15 cellular contexts compared by ENCODE assay signal in the genomic region with DNA sequence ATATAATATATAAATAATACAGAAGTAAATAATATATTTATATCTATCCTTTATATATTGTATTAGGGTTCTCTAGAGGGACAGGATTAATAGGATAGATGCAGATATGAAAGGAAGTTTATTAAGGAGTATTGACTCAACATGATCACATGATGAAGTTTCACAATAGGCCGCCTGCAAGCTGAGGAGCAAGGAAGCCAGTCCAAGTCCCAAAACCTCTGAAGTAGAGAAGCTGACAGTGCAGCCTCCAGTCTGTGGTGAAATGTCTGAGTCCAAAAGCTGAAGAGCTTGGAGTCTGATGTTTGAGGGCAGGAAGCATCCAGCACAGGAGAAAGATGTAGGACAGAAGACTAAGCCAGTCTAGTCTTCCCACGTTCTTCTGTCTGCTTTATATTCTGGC. TPM values are rescaled to one million over a fixed set of nuclear protein-coding genes. Genes with fewer than 3 reads are reported as not detected.
DNase-seq lines count a peak whose midpoint lies in the region; ATAC-seq and TF ChIP-seq lines count a peak whose summit lies in the region.
"Had no signal": no experiment of that assay in that cellular context is flagged by ENCODE, and none has a peak within 500 bp of the region (broad histone marks: within the 10 kb centered on the region; RNA-seq: fewer than 3 reads in every experiment).

No MANE protein-coding gene starts in this region.

- no peaks in the 10 kb centered on the region for H3K27me3 ChIP-seq in CD8-positive, alpha-beta memory T cell (ENCODE audit: insufficient read depth, low read length, poor library complexity, severe bottlenecking)
- no peaks in the 10 kb centered on the region for H3K27me3 ChIP-seq in PC-9 (ENCODE audit: insufficient read depth, low read depth)
- H3K27me3 ChIP-seq: upper lobe of left lung had no signal

- CTCF ChIA-PET in CD8-positive, alpha-beta memory T cell (lab: Charles Lee) = no interaction called here
- CTCF ChIA-PET in activated CD8-positive, alpha-beta memory T cell treated with anti-CD3 and anti-CD28 coated beads, Interleukin-2, amount 10 ng/mL, durations not matched to agents 7 days and 5 days (lab: Charles Lee) = no interaction called here
- CTCF ChIA-PET in PC-9 (lab: Charles Lee) = no interaction called here

- no peak overlapping the region for H3K27ac Mint-ChIP-seq in CD8-positive, alpha-beta memory T cell
- H3K27ac Mint-ChIP-seq in activated CD8-positive, alpha-beta memory T cell treated with anti-CD3 and anti-CD28 coated beads, Interleukin-2, amount 10 ng/mL, durations not matched to agents 7 days and 5 days = no peak overlapping the region

- no peak overlapping the region for H2AFZ ChIP-seq in PC-9

- H3K27ac ChIP-seq in CD8-positive, alpha-beta memory T cell (ENCODE audit: low read depth, low read length) = no peak overlapping the region
- no peak overlapping the region for H3K27ac ChIP-seq in PC-9
- H3K27ac ChIP-seq: C4-2B, upper lobe of left lung had no signal

- DNase-seq in EH (ENCODE audit: low read depth) (peak; percentile 67), SIG-M5 (lab: John Stamatoyannopoulos, UW) (peak; percentile 5), fibroblast of the aortic adventitia (ENCODE audit: low read depth) (peak; percentile 87), renal cortical epithelial cell (ENCODE audit: low read depth) (peak; percentile 50), PC-9 (no peak)
- no peak for DNase-seq in NK-92 treated with Interleukin-12 subunit alpha and Interleukin-12 subunit beta, amount 100 ng/mL, for 24 hours (lab: John Stamatoyannopoulos, UW)
- DNase-seq in CD8-positive, alpha-beta memory T cell = no peak
- DNase-seq in activated CD8-positive, alpha-beta memory T cell treated with anti-CD3 and anti-CD28 coated beads, Interleukin-2, amount 10 ng/mL, durations not matched to agents 7 days and 5 days = no peak
- DNase-seq: activated CD4-positive, alpha-beta T cell treated with anti-CD3 and anti-CD28 coated beads for 48 hours; activated effector memory CD4-positive, alpha-beta T cell treated with Interleukin-2 at 50 U/mL for 16 hours; Karpas-422 had no signal

- H3K9me3 ChIP-seq in CD8-positive, alpha-beta memory T cell (ENCODE audit: low read length) = no peaks in the 10 kb centered on the region
- no peaks in the 10 kb centered on the region; the same call in 1 of the 2 replicates for H3K9me3 ChIP-seq in PC-9 (ENCODE audit: insufficient read depth, low read depth)
- H3K9me3 ChIP-seq: upper lobe of left lung had no signal

- H3K4me3 Mint-ChIP-seq in CD8-positive, alpha-beta memory T cell = no peak overlapping the region
- no peak overlapping the region for H3K4me3 Mint-ChIP-seq in activated CD8-positive, alpha-beta memory T cell treated with anti-CD3 and anti-CD28 coated beads, Interleukin-2, amount 10 ng/mL, durations not matched to agents 7 days and 5 days

- intact Hi-C loops in PC-9 (cut with micrococcal nuclease; ENCODE audit: unreplicated experiment) = no loop called here

- H3K79me2 ChIP-seq in PC-9 (ENCODE audit: low read depth) = no peaks in the 10 kb centered on the region

- no peaks in the 10 kb centered on the region for H3K9me3 Mint-ChIP-seq in CD8-positive, alpha-beta memory T cell
- no peaks in the 10 kb centered on the region for H3K9me3 Mint-ChIP-seq in activated CD8-positive, alpha-beta memory T cell treated with anti-CD3 and anti-CD28 coated beads, Interleukin-2, amount 10 ng/mL, durations not matched to agents 7 days and 5 days (ENCODE audit: low read depth)

- peaks cover 10 to 15% of the 10 kb centered on the region in 2 donors for H3K27me3 Mint-ChIP-seq in CD8-positive, alpha-beta memory T cell
- H3K27me3 Mint-ChIP-seq in activated CD8-positive, alpha-beta memory T cell treated with anti-CD3 and anti-CD28 coated beads, Interleukin-2, amount 10 ng/mL, durations not matched to agents 7 days and 5 days = peaks cover 21% of the 10 kb centered on the region

- H3K4me1 Mint-ChIP-seq in CD8-positive, alpha-beta memory T cell = no peaks in the 10 kb centered on the region
- H3K4me1 Mint-ChIP-seq in activated CD8-positive, alpha-beta memory T cell treated with anti-CD3 and anti-CD28 coated beads, Interleukin-2, amount 10 ng/mL, durations not matched to agents 7 days and 5 days = no peaks in the 10 kb centered on the region

- POLR2A ChIA-PET in CD8-positive, alpha-beta memory T cell (lab: Charles Lee) = no interaction called here
- POLR2A ChIA-PET in PC-9 (lab: Charles Lee; ENCODE audit: unreplicated experiment) = no interaction called here

- H3K4me3 ChIP-seq in fibroblast of the aortic adventitia (ENCODE audit: low read depth, low read length) = no peak overlapping the region
- no peak overlapping the region for H3K4me3 ChIP-seq in CD8-positive, alpha-beta memory T cell (ENCODE audit: low read length)
- no peak overlapping the region for H3K4me3 ChIP-seq in PC-9
- H3K4me3 ChIP-seq: skin epidermis, upper lobe of left lung had no signal

- no peak for TF ChIP-seq CTCF in fibroblast of the aortic adventitia (IDR thresholded peaks at IDR 0.05; ENCODE audit: insufficient read depth, low read length)
- TF ChIP-seq CTCF in PC-9 (conservative IDR thresholded peaks at IDR 0.05) = no peak

- peaks cover 12% of the 10 kb centered on the region for H3F3A ChIP-seq in PC-9 (ENCODE audit: insufficient read depth, low read depth)

- no peaks in the 10 kb centered on the region for H3K9me2 ChIP-seq in PC-9 (ENCODE audit: insufficient read depth)

- H3K36me3 Mint-ChIP-seq in CD8-positive, alpha-beta memory T cell = no peaks in the 10 kb centered on the region
- no peaks in the 10 kb centered on the region for H3K36me3 Mint-ChIP-seq in activated CD8-positive, alpha-beta memory T cell treated with anti-CD3 and anti-CD28 coated beads, Interleukin-2, amount 10 ng/mL, durations not matched to agents 7 days and 5 days

- ATAC-seq in activated CD8-positive, alpha-beta memory T cell treated with anti-CD3 and anti-CD28 coated beads, Interleukin-2, amount 10 ng/mL, durations not matched to agents 7 days and 5 days = no peak
- ATAC-seq: SK-N-SH treated with all-trans-retinoic acid at 6 μM for 48 hours had no signal

- H3K36me3 ChIP-seq in CD8-positive, alpha-beta memory T cell (ENCODE audit: insufficient read depth, low read length) = no peaks in the 10 kb centered on the region
- H3K36me3 ChIP-seq in PC-9 (ENCODE audit: low read depth) = no peaks in the 10 kb centered on the region
- H3K36me3 ChIP-seq: upper lobe of left lung had no signal

- no peaks in the 10 kb centered on the region for H3K4me1 ChIP-seq in CD8-positive, alpha-beta memory T cell (ENCODE audit: insufficient read depth, low read length)
- peaks cover 27% of the 10 kb centered on the region for H3K4me1 ChIP-seq in PC-9 (replicated peaks; ENCODE audit: insufficient read depth)

- H3K4me2 ChIP-seq in PC-9 = no peak overlapping the region

- H4K20me1 ChIP-seq in PC-9 (ENCODE audit: insufficient read depth) = no peaks in the 10 kb centered on the region

- no TSS peak for BruUV-seq in PC-9 (replicated peaks; lab: Mats Ljungman, UMichigan)

RNA-seq across cellular contexts. Expression of a gene that starts 24.9 kb away (rescaled TPM):
- 5.0 and 10.4 TPM in 2 replicates for total RNA-seq in fibroblast of the aortic adventitia (ENCODE audit: low replicate concordance)
- total RNA-seq in renal cortical epithelial cell = 0.10 and 1.7 TPM in 2 replicates
- total RNA-seq in CD8-positive, alpha-beta memory T cell = not detected
- not detected for polyA plus RNA-seq in CD8-positive, alpha-beta memory T cell
- not detected for total RNA-seq in activated CD8-positive, alpha-beta memory T cell treated with anti-CD3 and anti-CD28 coated beads, Interleukin-2, amount 10 ng/mL, durations not matched to agents 7 days and 5 days
- 479 and 546 TPM in 2 replicates for total RNA-seq in PC-9 (2021)

RNA-seq across cellular contexts. Expression of a gene that starts 43.6 kb away (rescaled TPM):
- total RNA-seq in fibroblast of the aortic adventitia (ENCODE audit: low replicate concordance) = 51.6 and 167 TPM in 2 replicates
- total RNA-seq in renal cortical epithelial cell = 931 and 988 TPM in 2 replicates
- 100 to 1,000 TPM; 117 to 120 TPM for total RNA-seq in CD8-positive, alpha-beta memory T cell
- 170 TPM for polyA plus RNA-seq in CD8-positive, alpha-beta memory T cell
- total RNA-seq in activated CD8-positive, alpha-beta memory T cell treated with anti-CD3 and anti-CD28 coated beads, Interleukin-2, amount 10 ng/mL, durations not matched to agents 7 days and 5 days = 100 to 1,000 TPM in 1 of 2 experiments, 10 to 100 TPM in 1; 96.2 to 113 TPM
- 1,009 and 1,328 TPM in 2 replicates for total RNA-seq in PC-9 (2021)

RNA-seq across cellular contexts. Expression of a gene that starts 46.4 kb away (rescaled TPM):
- total RNA-seq in fibroblast of the aortic adventitia (ENCODE audit: low replicate concordance) = not detected in 2 replicates
- total RNA-seq in renal cortical epithelial cell = 0.35 TPM in 1 of 2 replicates, not detected in the other
- not detected for total RNA-seq in CD8-positive, alpha-beta memory T cell
- not detected for polyA plus RNA-seq in CD8-positive, alpha-beta memory T cell
- not detected for total RNA-seq in activated CD8-positive, alpha-beta memory T cell treated with anti-CD3 and anti-CD28 coated beads, Interleukin-2, amount 10 ng/mL, durations not matched to agents 7 days and 5 days
- 3.2 and 3.4 TPM in 2 replicates for total RNA-seq in PC-9 (2021)
- total RNA-seq: upper lobe of left lung had no signal

Comparison
In these comparisons a context has a peak if more than half of its experiments do, and no peak if none do; other contexts are left out.
1. DNase-seq: peak in EH (single experiment), SIG-M5 (single experiment), fibroblast of the aortic adventitia (single experiment) and renal cortical epithelial cell (single experiment); none in NK-92 treated with Interleukin-12 subunit alpha and Interleukin-12 subunit beta, amount 100 ng/mL, for 24 hours (single experiment), CD8-positive, alpha-beta memory T cell (0 of 5), activated CD8-positive, alpha-beta memory T cell treated with anti-CD3 and anti-CD28 coated beads, Interleukin-2, amount 10 ng/mL, durations not matched to agents 7 days and 5 days (single experiment) and PC-9 (0 of 2).
2. RNA of a gene that starts 24.9 kb away (total RNA-seq): 479 to 546 TPM in PC-9; 5.0 to 10.4 TPM in fibroblast of the aortic adventitia, 0.10 to 1.7 TPM in renal cortical epithelial cell, not detected in CD8-positive, alpha-beta memory T cell and not detected in activated CD8-positive, alpha-beta memory T cell treated with anti-CD3 and anti-CD28 coated beads, Interleukin-2, amount 10 ng/mL, durations not matched to agents 7 days and 5 days; every median in the first group is over 10 times any median in the second.